Comparison of ENCODE assay signal across 13 cellular contexts in the genomic region with DNA sequence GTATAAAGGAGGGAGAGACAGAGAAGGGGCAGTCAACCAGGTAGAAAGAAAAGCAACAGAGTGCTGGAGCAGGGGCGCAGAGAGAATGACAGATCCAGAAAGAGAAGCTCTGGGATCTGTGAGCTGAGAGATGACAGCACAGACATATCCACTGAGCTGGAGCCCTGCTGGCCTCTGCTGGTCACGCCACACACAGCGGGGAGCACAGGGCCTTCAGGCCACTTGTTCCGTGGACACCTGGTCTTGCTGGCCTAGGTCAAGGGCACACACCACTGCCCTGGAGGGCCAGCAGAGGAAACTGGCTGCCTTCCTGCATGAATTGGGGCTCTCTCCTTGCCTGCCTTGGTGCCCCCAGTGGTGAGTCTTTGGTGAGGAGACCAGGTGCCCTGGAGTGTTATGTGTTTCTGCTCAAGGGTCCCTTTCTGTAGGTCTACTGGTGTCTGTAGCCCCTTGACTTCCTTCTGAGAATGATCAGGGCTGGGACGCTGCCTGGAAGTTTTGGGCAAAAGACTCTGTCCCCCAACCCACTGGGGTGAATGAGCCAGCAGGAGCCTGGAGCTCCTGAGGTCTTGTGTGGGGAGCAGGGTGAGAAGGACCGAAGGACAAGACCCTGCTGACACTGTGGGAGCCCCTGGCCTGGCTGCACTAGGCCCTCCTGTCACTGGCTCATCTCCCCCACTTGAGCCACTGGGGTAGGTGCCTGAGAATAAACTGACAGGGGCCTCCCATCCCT. TPM values are rescaled to one million over a fixed set of nuclear protein-coding genes. Genes with fewer than 3 reads are reported as not detected.
DNase-seq lines count a peak whose midpoint lies in the region; ATAC-seq and TF ChIP-seq lines count a peak whose summit lies in the region.
"Had no signal": no experiment of that assay in that cellular context is flagged by ENCODE, and none has a peak within 500 bp of the region (broad histone marks: within the 10 kb centered on the region; RNA-seq: fewer than 3 reads in every experiment).

No MANE protein-coding gene starts in this region.

- no peaks in the 10 kb centered on the region for H3K4me1 Mint-ChIP-seq in endothelial cell (ENCODE audit: unreplicated experiment)
- H3K4me1 Mint-ChIP-seq: activated B cell treated with CpG ODN at 0.5 μM for 24 hours; CD14-positive monocyte; central memory CD8-positive, alpha-beta T cell had no signal

- H3K4me3 Mint-ChIP-seq in endothelial cell (ENCODE audit: unreplicated experiment): no peak overlapping the region
- H3K4me3 Mint-ChIP-seq: activated B cell treated with CpG ODN at 0.5 μM for 24 hours; CD14-positive monocyte; central memory CD8-positive, alpha-beta T cell had no signal

- TF ChIP-seq CTCF in esophagus muscularis mucosa (IDR thresholded peaks at IDR 0.05): peak; percentile 22 to 47 (median 23)
- TF ChIP-seq CTCF in endothelial cell (IDR thresholded peaks at IDR 0.05; ENCODE audit: unreplicated experiment): no peak

- no peak for TF ChIP-seq POLR2A in esophagus muscularis mucosa (IDR thresholded peaks at IDR 0.05; ENCODE audit: low read depth)

- H3K4me1 ChIP-seq in esophagus muscularis mucosa: peaks cover 0 to 14% (median 0%) of the 10 kb centered on the region in 4 donors
- H3K4me1 ChIP-seq: Peyer's patch had no signal

- H3K27me3 Mint-ChIP-seq in endothelial cell (ENCODE audit: unreplicated experiment): no peaks in the 10 kb centered on the region
- H3K27me3 Mint-ChIP-seq: activated B cell treated with CpG ODN at 0.5 μM for 24 hours had no signal

- peaks cover 23% of the 10 kb centered on the region for H3K36me3 Mint-ChIP-seq in endothelial cell (ENCODE audit: low read depth, unreplicated experiment)
- H3K36me3 Mint-ChIP-seq: CD14-positive monocyte had no signal

- DNase-seq in AG08396 (ENCODE audit: low spot score) (peak; percentile 76), HCEC 1CT (peak; percentile 54), esophagus muscularis mucosa (ENCODE audit: extremely low spot score) (peak; percentile 87), mesenteric fat pad (ENCODE audit: low spot score) (peak; percentile 84), endothelial cell (ENCODE audit: low spot score) (no peak), cerebellar cortex (ENCODE audit: low spot score) (no peak)
- DNase-seq: activated B cell treated with CpG ODN at 0.5 μM for 24 hours, activated gamma-delta T cell, Peyer's patch had no signal

- H3K9me3 Mint-ChIP-seq in endothelial cell (ENCODE audit: unreplicated experiment): peaks cover 19% of the 10 kb centered on the region

- intact Hi-C loops in esophagus muscularis mucosa (cut with DNase I): loop anchor here (5.0 kb wide), 1 partner anchor 237 kb away; no protein-coding TSS in a partner anchor

- no peak overlapping the region for H3K4me3 ChIP-seq in esophagus muscularis mucosa
- H3K4me3 ChIP-seq: Peyer's patch had no signal

- no peaks in the 10 kb centered on the region for H3K36me3 ChIP-seq in esophagus muscularis mucosa
- H3K36me3 ChIP-seq: Peyer's patch had no signal

- 85% methylated on average over 6 of the region's 6 CpGs for WGBS in esophagus muscularis mucosa

- no peak overlapping the region for H3K27ac Mint-ChIP-seq in endothelial cell (ENCODE audit: unreplicated experiment)
- H3K27ac Mint-ChIP-seq: activated B cell treated with CpG ODN at 0.5 μM for 24 hours had no signal

- no peak overlapping the region for H3K27ac ChIP-seq in esophagus muscularis mucosa (replicated peaks in 1 of 4)
- H3K27ac ChIP-seq: Peyer's patch had no signal

- H3K27me3 ChIP-seq in esophagus muscularis mucosa: no peaks in the 10 kb centered on the region
- H3K27me3 ChIP-seq: Peyer's patch had no signal

- no peak for TF ChIP-seq EP300 in esophagus muscularis mucosa (IDR thresholded peaks at IDR 0.05)

- H3K9me3 ChIP-seq in esophagus muscularis mucosa: peaks cover 0 to 16% (median 10%) of the 10 kb centered on the region in 4 donors

- ATAC-seq in HG02588 (IDR thresholded peaks at IDR 0.05; ENCODE audit: unreplicated experiment) (no peak), GM18870 (IDR thresholded peaks at IDR 0.05; ENCODE audit: unreplicated experiment) (no peak)

RNA-seq across cellular contexts. Expression of gene ADAMTS2, which starts 59.2 kb away (rescaled TPM):
- total RNA-seq in esophagus muscularis mucosa (10 to 100 TPM; 17.8 to 31.8 (median 21.4) TPM), mesenteric fat pad (79.4 TPM), endothelial cell (ENCODE audit: unreplicated experiment) (1.5 TPM)
- total RNA-seq: activated B cell treated with CpG ODN at 0.5 μM for 24 hours had no signal

Comparison
In these comparisons a context has a peak if more than half of its experiments do, and no peak if none do; other contexts are left out.
1. DNase-seq: peak in AG08396 (single experiment), HCEC 1CT (single experiment), esophagus muscularis mucosa (single experiment) and mesenteric fat pad (single experiment); none in endothelial cell (single experiment) and cerebellar cortex (single experiment).